Comparison of ENCODE assay signal across 25 cellular contexts in genomic region chr4:31069151-31069550, GRCh38.
DNase-seq lines count a peak whose midpoint lies in the region; ATAC-seq, FAIRE-seq and TF ChIP-seq lines count a peak whose summit lies in the region.
"Had no signal": no experiment of that assay in that cellular context is flagged by ENCODE, and none has a peak within 500 bp of the region (broad histone marks: within the 10 kb centered on the region; RNA-seq: fewer than 3 reads in every experiment).

No MANE protein-coding gene starts in this region.

- CTCF ChIA-PET in endothelial cell of umbilical vein (lab: Charles Lee): interaction anchor here (1.2 to 1.3 kb wide), 2 partner anchors 17 to 23 kb away, joined by 3 read pairs; no protein-coding TSS in a partner anchor

- no peak overlapping the region for H2AK5ac ChIP-seq in neuronal stem cell (ENCODE audit: low read depth, low read length)

- no peak overlapping the region for H3K27ac Mint-ChIP-seq in HFFc6
- H3K27ac Mint-ChIP-seq: CD8-positive, alpha-beta memory T cell had no signal

- H3K27ac ChIP-seq in left ventricle myocardium inferior (replicated peaks) (peak overlapping the region; percentile 55), right cardiac atrium (ENCODE audit: low read length) (no peak overlapping the region), endothelial cell of umbilical vein (ENCODE audit: insufficient read depth, low read depth, low read length) (peak overlapping the region; percentile 22), neuronal stem cell (replicated peaks; ENCODE audit: low read length) (peak overlapping the region; percentile 73)
- H3K27ac ChIP-seq: RWPE1 had no signal

- no peak overlapping the region for H2BK5ac ChIP-seq in neuronal stem cell (ENCODE audit: low read length)

- H4K91ac ChIP-seq in neuronal stem cell (ENCODE audit: low read depth, low read length, poor library complexity): no peak overlapping the region

- H3K4me2 ChIP-seq in endothelial cell of umbilical vein (ENCODE audit: insufficient read depth, low read length): peak overlapping the region; percentile 35
- H3K4me2 ChIP-seq in neuronal stem cell (ENCODE audit: insufficient read depth, low read length, poor library complexity, severe bottlenecking): no peak overlapping the region
- H3K4me2 ChIP-seq: SK-N-SH had no signal

- BruUV-seq in endothelial cell of umbilical vein (replicated peaks; lab: Mats Ljungman, UMichigan): no TSS peak

- no peaks in the 10 kb centered on the region for H3K79me2 ChIP-seq in endothelial cell of umbilical vein (ENCODE audit: control insufficient read depth, insufficient read depth, low read length)

- H4K8ac ChIP-seq in neuronal stem cell (ENCODE audit: low read depth, low read length): no peak overlapping the region

- H3K4me1 ChIP-seq in left ventricle myocardium inferior (peaks cover 16% of the 10 kb centered on the region), right cardiac atrium (ENCODE audit: control insufficient read depth, insufficient read depth, low read length) (no peaks in the 10 kb centered on the region), endothelial cell of umbilical vein (ENCODE audit: control insufficient read depth, extremely low read depth, insufficient read depth, low read length) (peaks cover 5% of the 10 kb centered on the region), neuronal stem cell (ENCODE audit: control insufficient read depth in 2 of 2, insufficient read depth in 1 of 2, low read depth in 1 of 2, low read length in 2 of 2) (peaks cover 6 to 17% of the 10 kb centered on the region in 2 donors)
- H3K4me1 ChIP-seq: HAP-1 had no signal

- H4K20me1 ChIP-seq in endothelial cell of umbilical vein (replicated peaks; ENCODE audit: control insufficient read depth, extremely low read depth, insufficient read depth, low read length): no peaks in the 10 kb centered on the region

- intact Hi-C loops in left ventricle myocardium inferior (cut with micrococcal nuclease) (no loop called here), right cardiac atrium (cut with DNase I) (no loop called here), endothelial cell of umbilical vein (cut with micrococcal nuclease) (no loop called here)

- H3K4me3 Mint-ChIP-seq in HFFc6: no peak overlapping the region
- H3K4me3 Mint-ChIP-seq: CD8-positive, alpha-beta memory T cell had no signal

- H2BK120ac ChIP-seq in neuronal stem cell (ENCODE audit: low read depth, low read length): no peak overlapping the region

- DNase-seq in left ventricle myocardium inferior (no peak), right cardiac atrium (no peak), endothelial cell of umbilical vein (ENCODE audit: low read depth, low spot score) (no peak), neuronal stem cell (ENCODE audit: low spot score) (peak; percentile 40), HFFc6 (no peak), foreskin fibroblast (no peak)
- no peak for DNase-seq in NK-92 treated with Interleukin-12 subunit alpha and Interleukin-12 subunit beta, amount 100 ng/mL, for 24 hours (lab: John Stamatoyannopoulos, UW)
- DNase-seq: 8988T; AML-193; C1 segment of cervical spinal cord; CD8-positive, alpha-beta memory T cell; DMS53; GF-D8; KG1; NCI-H1105; NCI-H146; NCI-H2029; NCI-H226; NCI-H510A treated with DMSO at 0.1 percent for 48 hours; NCI-H748 treated with DMSO at 0.1 percent for 48 hours; SHP77 treated with DMSO at 0.1 percent for 48 hours; SK-N-SH had no signal

- H3K4me3 ChIP-seq in left ventricle myocardium inferior (no peak overlapping the region), right cardiac atrium (ENCODE audit: low read length) (no peak overlapping the region), endothelial cell of umbilical vein (replicated peaks in 1 of 3; ENCODE audit: insufficient read depth in 1 of 3, low read depth in 1 of 3, low read length in 3 of 3) (no peak overlapping the region), neuronal stem cell (ENCODE audit: low read length in 2 of 2) (no peak overlapping the region), foreskin fibroblast (ENCODE audit: low read depth in 1 of 2, low read length in 2 of 2) (no peak overlapping the region)
- H3K4me3 ChIP-seq: HAP-1 had no signal

- H3K4ac ChIP-seq in neuronal stem cell (ENCODE audit: low read length): no peak overlapping the region

- ATAC-seq in right cardiac atrium: no peak

- no peak overlapping the region for H3K23ac ChIP-seq in neuronal stem cell (ENCODE audit: low read depth, low read length, poor library complexity)

- H3K18ac ChIP-seq in neuronal stem cell (ENCODE audit: low read length): no peak overlapping the region

- H3K27me3 Mint-ChIP-seq in HFFc6 (ENCODE audit: insufficient read depth): no peaks in the 10 kb centered on the region
- H3K27me3 Mint-ChIP-seq: CD8-positive, alpha-beta memory T cell had no signal

- H3K14ac ChIP-seq in neuronal stem cell (ENCODE audit: low read length): no peak overlapping the region

- H3K36me3 ChIP-seq in left ventricle myocardium inferior: no peaks in the 10 kb centered on the region
- no peaks in the 10 kb centered on the region for H3K36me3 ChIP-seq in endothelial cell of umbilical vein (ENCODE audit: control insufficient read depth in 2 of 2, extremely low read depth in 1 of 2, insufficient read depth in 2 of 2, low read length in 2 of 2)
- H3K36me3 ChIP-seq in neuronal stem cell (replicated peaks in 1 of 2; ENCODE audit: control insufficient read depth in 2 of 2, insufficient read depth in 2 of 2, low read length in 2 of 2): no peaks in the 10 kb centered on the region
- H3K36me3 ChIP-seq: HAP-1 had no signal

- no peak overlapping the region for H2BK15ac ChIP-seq in neuronal stem cell (ENCODE audit: low read length)

- H3K9ac ChIP-seq in endothelial cell of umbilical vein (replicated peaks; ENCODE audit: extremely low read depth, insufficient read depth, low read length): no peak overlapping the region
- no peak overlapping the region for H3K9ac ChIP-seq in neuronal stem cell (ENCODE audit: low read depth, low read length, poor library complexity)
- H3K9ac ChIP-seq: SK-N-SH had no signal

- no peaks in the 10 kb centered on the region for H3K9me1 ChIP-seq in endothelial cell of umbilical vein (replicated peaks; ENCODE audit: control insufficient read depth, extremely low read depth, insufficient read depth, low read length)

- H3K9me3 Mint-ChIP-seq in HFFc6: peaks cover 19% of the 10 kb centered on the region

- H3K27me3 ChIP-seq in left ventricle myocardium inferior (ENCODE audit: low read depth): no peaks in the 10 kb centered on the region
- no peaks in the 10 kb centered on the region for H3K27me3 ChIP-seq in right cardiac atrium (ENCODE audit: control insufficient read depth, insufficient read depth)
- H3K27me3 ChIP-seq in endothelial cell of umbilical vein (ENCODE audit: control insufficient read depth in 2 of 2, insufficient read depth in 2 of 2, low read length in 2 of 2): no peaks in the 10 kb centered on the region
- no peaks in the 10 kb centered on the region for H3K27me3 ChIP-seq in neuronal stem cell (ENCODE audit: control insufficient read depth in 3 of 3, insufficient read depth in 3 of 3, low read depth in 1 of 3, low read length in 3 of 3)

- dilution Hi-C loops in endothelial cell of umbilical vein (cut with MboI; ENCODE audit: extremely low pct_ligation_motif_present, low sequenced_read_pairs): no loop called here

- no peak for TF ChIP-seq CTCF in left ventricle myocardium inferior (IDR thresholded peaks at IDR 0.05; ENCODE audit: borderline replicate concordance)
- TF ChIP-seq CTCF in endothelial cell of umbilical vein (IDR thresholded peaks at IDR 0.05; ENCODE audit: extremely low read depth in 1 of 2, insufficient read depth in 1 of 2, low read depth in 1 of 2, low read length in 2 of 2): no peak
- TF ChIP-seq CTCF in HFFc6 (IDR thresholded peaks at IDR 0.05): no peak
- no peak for TF ChIP-seq CTCF in foreskin fibroblast (IDR thresholded peaks at IDR 0.05; ENCODE audit: low read depth, low read length)

- no peak for TF ChIP-seq POLR2A in endothelial cell of umbilical vein (IDR thresholded peaks at IDR 0.05; ENCODE audit: low read depth, low read length)

- no peak for FAIRE-seq in endothelial cell of umbilical vein (lab: Jason Lieb, UNC)
- FAIRE-seq: HTR-8/SVneo had no signal

- no peaks in the 10 kb centered on the region for H3K79me1 ChIP-seq in neuronal stem cell (ENCODE audit: low read depth, low read length)

- WGBS in right cardiac atrium: 84% methylated on average over 1 of the region's 1 CpG
- no CpG with 5 or more reads among the region's 1 CpG for WGBS in neuronal stem cell (ENCODE audit: extremely low coverage in 2 of 2, insufficient read length in 2 of 2, insufficient replicate concordance in 1 of 2), 2 donors

- H3K9me3 ChIP-seq in left ventricle myocardium inferior (replicated peaks) (no peaks in the 10 kb centered on the region), right cardiac atrium (ENCODE audit: control insufficient read depth, low read length) (no peaks in the 10 kb centered on the region), endothelial cell of umbilical vein (replicated peaks; ENCODE audit: control insufficient read depth, insufficient read depth, low read length) (no peaks in the 10 kb centered on the region), neuronal stem cell (replicated peaks in 1 of 2; ENCODE audit: control insufficient read depth in 2 of 2, insufficient read depth in 1 of 2, low read depth in 1 of 2, low read length in 2 of 2) (no peaks in the 10 kb centered on the region)
- H3K9me3 ChIP-seq: HAP-1, SK-N-SH had no signal

- H2BK12ac ChIP-seq in neuronal stem cell (ENCODE audit: low read length): no peak overlapping the region

- POLR2A ChIA-PET in endothelial cell of umbilical vein (lab: Charles Lee): interaction anchor here (1.4 kb wide), 1 partner anchor 17 kb away, joined by 9 read pairs; no protein-coding TSS in a partner anchor

- no peak overlapping the region for H2AFZ ChIP-seq in endothelial cell of umbilical vein (ENCODE audit: low read depth, low read length)
- H2AFZ ChIP-seq in neuronal stem cell (ENCODE audit: low read length): peak overlapping the region; percentile 31

- no peaks in the 10 kb centered on the region for H3K4me1 Mint-ChIP-seq in HFFc6 (ENCODE audit: low read depth)
- H3K4me1 Mint-ChIP-seq: CD8-positive, alpha-beta memory T cell had no signal

- no peaks in the 10 kb centered on the region for H3K36me3 Mint-ChIP-seq in HFFc6 (ENCODE audit: low read depth)
- H3K36me3 Mint-ChIP-seq: CD8-positive, alpha-beta memory T cell had no signal

TF ChIP-seq in endothelial cell of umbilical vein, 7 proteins besides CTCF, POLR2A, EP300 and RAD21 (continues in another document):
- TF ChIP-seq FOS (IDR thresholded peaks at IDR 0.05; ENCODE audit: borderline replicate concordance, insufficient read depth, low read length) (no peak), JUN (IDR thresholded peaks at IDR 0.05; ENCODE audit: borderline replicate concordance, insufficient read depth, insufficient read length, low read depth) (no peak), GATA2 (IDR thresholded peaks at IDR 0.05; ENCODE audit: insufficient read depth, insufficient read length, low read depth, low read length) (no peak), MAX (IDR thresholded peaks at IDR 0.05; ENCODE audit: insufficient read depth, insufficient read length) (no peak), EZH2 (IDR thresholded peaks at IDR 0.05; ENCODE audit: borderline replicate concordance, low read depth, low read length, severe bottlenecking) (no peak)
